Comparison of ENCODE assay signal across 8 cellular contexts in the genomic region with DNA sequence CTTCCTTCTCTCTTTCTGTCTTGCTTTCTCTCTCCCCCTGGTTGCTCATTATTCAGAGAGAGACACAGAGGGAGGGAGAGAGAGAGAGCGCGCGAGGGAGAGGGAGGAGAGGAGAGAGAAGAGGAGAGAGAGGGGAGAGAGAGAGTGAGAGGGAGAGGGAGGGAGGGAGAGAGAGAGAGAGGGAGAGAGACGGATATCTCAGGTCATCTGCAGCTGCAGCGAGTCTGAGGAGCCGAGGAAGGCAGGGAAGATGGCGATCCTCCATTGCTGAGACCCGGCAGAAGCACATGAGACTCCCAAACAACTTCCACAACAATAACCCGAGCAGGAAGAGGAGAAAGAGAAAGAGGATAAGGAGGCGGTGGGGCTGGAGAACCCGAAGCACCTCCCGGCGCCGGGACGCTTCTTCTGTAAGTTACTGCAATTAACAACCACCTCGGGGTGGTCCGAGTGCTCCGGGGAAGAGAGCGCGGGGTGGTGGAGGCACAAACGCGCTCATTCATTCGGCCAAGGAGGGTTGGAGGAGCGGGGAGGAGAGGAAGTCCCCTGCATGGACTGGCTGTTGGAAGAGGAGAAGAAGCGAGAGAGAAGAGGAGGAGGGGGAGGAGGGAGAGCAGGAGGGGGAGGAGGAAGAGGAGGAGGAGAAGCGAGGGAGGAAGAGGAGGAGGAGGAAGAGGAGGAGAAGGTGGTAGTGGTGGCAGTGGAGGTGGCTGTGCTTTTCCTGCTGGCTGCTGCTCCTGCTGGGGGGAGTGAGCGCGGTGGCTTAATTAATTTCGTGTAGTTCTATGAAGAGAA. TPM values are rescaled to one million over a fixed set of nuclear protein-coding genes. Genes with fewer than 3 reads are reported as not detected.
DNase-seq lines count a peak whose midpoint lies in the region; ATAC-seq, FAIRE-seq and TF ChIP-seq lines count a peak whose summit lies in the region.

A gene with protein sequence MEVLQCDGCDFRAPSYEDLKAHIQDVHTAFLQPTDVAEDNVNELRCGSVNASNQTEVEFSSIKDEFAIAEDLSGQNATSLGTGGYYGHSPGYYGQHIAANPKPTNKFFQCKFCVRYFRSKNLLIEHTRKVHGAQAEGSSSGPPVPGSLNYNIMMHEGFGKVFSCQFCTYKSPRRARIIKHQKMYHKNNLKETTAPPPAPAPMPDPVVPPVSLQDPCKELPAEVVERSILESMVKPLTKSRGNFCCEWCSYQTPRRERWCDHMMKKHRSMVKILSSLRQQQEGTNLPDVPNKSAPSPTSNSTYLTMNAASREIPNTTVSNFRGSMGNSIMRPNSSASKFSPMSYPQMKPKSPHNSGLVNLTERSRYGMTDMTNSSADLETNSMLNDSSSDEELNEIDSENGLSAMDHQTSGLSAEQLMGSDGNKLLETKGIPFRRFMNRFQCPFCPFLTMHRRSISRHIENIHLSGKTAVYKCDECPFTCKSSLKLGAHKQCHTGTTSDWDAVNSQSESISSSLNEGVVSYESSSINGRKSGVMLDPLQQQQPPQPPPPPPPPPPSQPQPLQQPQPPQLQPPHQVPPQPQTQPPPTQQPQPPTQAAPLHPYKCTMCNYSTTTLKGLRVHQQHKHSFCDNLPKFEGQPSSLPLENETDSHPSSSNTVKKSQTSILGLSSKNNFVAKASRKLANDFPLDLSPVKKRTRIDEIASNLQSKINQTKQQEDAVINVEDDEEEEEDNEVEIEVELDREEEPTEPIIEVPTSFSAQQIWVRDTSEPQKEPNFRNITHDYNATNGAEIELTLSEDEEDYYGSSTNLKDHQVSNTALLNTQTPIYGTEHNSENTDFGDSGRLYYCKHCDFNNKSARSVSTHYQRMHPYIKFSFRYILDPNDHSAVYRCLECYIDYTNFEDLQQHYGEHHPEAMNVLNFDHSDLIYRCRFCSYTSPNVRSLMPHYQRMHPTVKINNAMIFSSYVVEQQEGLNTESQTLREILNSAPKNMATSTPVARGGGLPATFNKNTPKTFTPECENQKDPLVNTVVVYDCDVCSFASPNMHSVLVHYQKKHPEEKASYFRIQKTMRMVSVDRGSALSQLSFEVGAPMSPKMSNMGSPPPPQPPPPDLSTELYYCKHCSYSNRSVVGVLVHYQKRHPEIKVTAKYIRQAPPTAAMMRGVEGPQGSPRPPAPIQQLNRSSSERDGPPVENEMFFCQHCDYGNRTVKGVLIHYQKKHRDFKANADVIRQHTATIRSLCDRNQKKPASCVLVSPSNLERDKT (N-terminal part only) (plus strand): TSS at position 221 of the 795 bp plus-strand sequence. CDS start 60,218 bp downstream, outside the sequence.

- peaks cover 0 to 2% of the 10 kb centered on the region in 2 donors for H3K9me3 Mint-ChIP-seq in activated T-cell treated with anti-CD3 and anti-CD28 coated beads, Interleukin-2, amount 50 U/mL, for 72 hours
- no peaks in the 10 kb centered on the region for H3K9me3 Mint-ChIP-seq in nephron progenitor cell

- FAIRE-seq in frontal cortex (lab: Jason Lieb, UNC): no peak

- DNase-seq in Daoy (ENCODE audit: low read depth) (peak; percentile 69), NCI-H1092 (lab: John Stamatoyannopoulos, UW) (peak; percentile 56), frontal cortex (ENCODE audit: low spot score in 2 of 2) (peak in 1 of 2 donors; percentile 55), nephron progenitor cell (peak; percentile 39)
- no peak for DNase-seq in activated T-cell treated with anti-CD3 and anti-CD28 coated beads, Interleukin-2, amount 50 U/mL, for 72 hours
- DNase-seq in stimulated activated CD4-positive, alpha-beta T cell treated with anti-CD3 and anti-CD28 coated beads, Interleukin-2, amount 100 ng/mL, for 48 hours: no peak

- peaks cover 85% of the 10 kb centered on the region for H3K27me3 Mint-ChIP-seq in activated T-cell treated with anti-CD3 and anti-CD28 coated beads, Interleukin-2, amount 50 U/mL, for 72 hours (ENCODE audit: low read depth)
- H3K27me3 Mint-ChIP-seq in nephron progenitor cell (ENCODE audit: low read depth, poor library complexity): peaks cover 3% of the 10 kb centered on the region

- no peak within 1 kb of the TSS for H3K27ac Mint-ChIP-seq in activated T-cell treated with anti-CD3 and anti-CD28 coated beads, Interleukin-2, amount 50 U/mL, for 72 hours
- peak within 1 kb of the TSS; percentile 98 for H3K27ac Mint-ChIP-seq in nephron progenitor cell

- peak within 1 kb of the TSS; percentile 60 to 86 for H3K4me3 Mint-ChIP-seq in activated T-cell treated with anti-CD3 and anti-CD28 coated beads, Interleukin-2, amount 50 U/mL, for 72 hours
- peak within 1 kb of the TSS; percentile 94 for H3K4me3 Mint-ChIP-seq in nephron progenitor cell

- no peak for TF ChIP-seq CTCF in nephron progenitor cell (IDR thresholded peaks at IDR 0.05)

- peaks cover 5 to 16% of the 10 kb centered on the region in 2 donors for H3K36me3 Mint-ChIP-seq in activated T-cell treated with anti-CD3 and anti-CD28 coated beads, Interleukin-2, amount 50 U/mL, for 72 hours (ENCODE audit: insufficient read depth in 2 of 2)
- H3K36me3 Mint-ChIP-seq in nephron progenitor cell (ENCODE audit: low read depth): peaks cover 28% of the 10 kb centered on the region

- ATAC-seq in activated T-cell treated with anti-CD3 and anti-CD28 coated beads, Interleukin-2, amount 50 U/mL, for 72 hours (replicated peaks in 1 of 2): peak in 1 of 2 donors; percentile 43
- ATAC-seq in HG03432 (IDR thresholded peaks at IDR 0.05; ENCODE audit: unreplicated experiment): no peak
- ATAC-seq in HG03565 (IDR thresholded peaks at IDR 0.05; ENCODE audit: unreplicated experiment): no peak

- peaks cover 43% of the 10 kb centered on the region for H3K4me1 Mint-ChIP-seq in activated T-cell treated with anti-CD3 and anti-CD28 coated beads, Interleukin-2, amount 50 U/mL, for 72 hours (ENCODE audit: low read depth)
- H3K4me1 Mint-ChIP-seq in nephron progenitor cell: peaks cover 54% of the 10 kb centered on the region

RNA-seq across cellular contexts. Expression of the gene that starts here (rescaled TPM):
- 15.7 and 20.6 TPM in 2 replicates for total RNA-seq in Daoy (2014; rRNA removed; shearing (Covaris generic))
- under 1 TPM; 0.36 to 0.76 TPM for total RNA-seq in activated T-cell treated with anti-CD3 and anti-CD28 coated beads, Interleukin-2, amount 50 U/mL, for 72 hours
- total RNA-seq in frontal cortex: 108 TPM

Comparison
In these comparisons a context has a peak if more than half of its experiments do, and no peak if none do; other contexts are left out.
1. DNase-seq: peak in Daoy (single experiment), NCI-H1092 (single experiment) and nephron progenitor cell (single experiment); none in activated T-cell treated with anti-CD3 and anti-CD28 coated beads, Interleukin-2, amount 50 U/mL, for 72 hours (0 of 2) and stimulated activated CD4-positive, alpha-beta T cell treated with anti-CD3 and anti-CD28 coated beads, Interleukin-2, amount 100 ng/mL, for 48 hours (0 of 2).